20 cellular contexts compared by ENCODE assay signal in genomic region chr4:106366026-106366425, GRCh38. TPM values are rescaled to one million over a fixed set of nuclear protein-coding genes. Genes with fewer than 3 reads are reported as not detected.
A peak's percentile ranks its signal among the peaks of the same experiment; 100 is the strongest.
DNase-seq lines count a peak whose midpoint lies in the region; ATAC-seq, FAIRE-seq and TF ChIP-seq lines count a peak whose summit lies in the region.
"Had no signal": no experiment of that assay in that cellular context is flagged by ENCODE, and none has a peak within 500 bp of the region (broad histone marks: within the 10 kb centered on the region; RNA-seq: fewer than 3 reads in every experiment).

No MANE protein-coding gene starts in this region.

- H4K20me1 ChIP-seq in HepG2 (ENCODE audit: insufficient read depth, low read length), result no peaks in the 10 kb centered on the region

- DNase-seq in HepG2 (ENCODE audit: low spot score) (peak; percentile 3), right lobe of liver (no peak), cardiac fibroblast (ENCODE audit: low read depth in 2 of 2) (peak; percentile 45 to 81), kidney tubule cell (ENCODE audit: low spot score) (peak; percentile 56), body of pancreas (no peak)
- no peak for DNase-seq in activated CD4-positive, CD25-positive, alpha-beta regulatory T cell treated with anti-CD3 and anti-CD28 coated beads, Interleukin-2, amount 50 U/mL, for 72 hours
- DNase-seq: activated CD4-positive, alpha-beta T cell treated with anti-CD3 and anti-CD28 coated beads for 1 hour; activated naive CD4-positive, alpha-beta T cell; COR-L47; effector CD4-positive, alpha-beta T cell; H9; NCI-H1092 treated with DMSO at 0.1 percent for 48 hours; stimulated activated CD4-positive, alpha-beta T cell treated with anti-CD3 and anti-CD28 coated beads, Interleukin-4, amount 100 ng/mL, for 1 hour; T-helper 2 cell had no signal

- H3K36me3 ChIP-seq in HepG2 (replicated peaks in 1 of 2; ENCODE audit: control insufficient read depth in 1 of 2, insufficient read depth in 2 of 2, low read length in 2 of 2) (no peaks in the 10 kb centered on the region), right lobe of liver (no peaks in the 10 kb centered on the region), body of pancreas (replicated peaks in 1 of 2; ENCODE audit: insufficient read depth in 1 of 2, low read depth in 2 of 2) (no peaks in the 10 kb centered on the region)
- H3K36me3 ChIP-seq: tibial nerve had no signal

- H3K4me2 ChIP-seq in HepG2 (ENCODE audit: low read depth, low read length), result no peak overlapping the region

- POLR2A ChIA-PET in HepG2 (lab: Yijun Ruan, JAX), result interaction anchor here (0.9 to 1.8 kb wide), 5 partner anchors 16 to 108 kb away, joined by 3 to 7 read pairs (median 4); partner anchors contain the start of genes AIMP1 and TBCK

- H3K4me1 ChIP-seq in HepG2 (ENCODE audit: insufficient read depth, low read length) (peaks cover 19% of the 10 kb centered on the region), right lobe of liver (no peaks in the 10 kb centered on the region), body of pancreas (no peaks in the 10 kb centered on the region)

- TF ChIP-seq EP300 in HepG2 (IDR thresholded peaks at IDR 0.05; ENCODE audit: low read depth in 2 of 2, low read length in 2 of 2) (no peak), HepG2 (CRISPR knock-in tag; IDR thresholded peaks at IDR 0.05; ENCODE audit: borderline replicate concordance) (no peak)

- H3K27me3 ChIP-seq in HepG2 (ENCODE audit: control insufficient read depth in 1 of 2, insufficient read depth in 2 of 2, low read length in 2 of 2) (no peaks in the 10 kb centered on the region), right lobe of liver (peaks cover 0 to 2% of the 10 kb centered on the region in 2 donors), body of pancreas (no peaks in the 10 kb centered on the region)
- H3K27me3 ChIP-seq: tibial nerve had no signal

- H3K9me3 ChIP-seq in HepG2 (ENCODE audit: low read length) (no peaks in the 10 kb centered on the region), right lobe of liver (no peaks in the 10 kb centered on the region), body of pancreas (no peaks in the 10 kb centered on the region)
- H3K9me3 ChIP-seq: tibial nerve had no signal

- ATAC-seq in HepG2 (no peak), right lobe of liver (no peak), HG03097 (IDR thresholded peaks at IDR 0.05; ENCODE audit: low FRiP score, unreplicated experiment) (no peak), HG02571 (IDR thresholded peaks at IDR 0.05; ENCODE audit: unreplicated experiment) (no peak), body of pancreas (no peak)

- CTCF ChIA-PET in HepG2 (lab: Yijun Ruan, JAX; ENCODE audit: low intra/inter-chr PET ratio, low total read pairs), result no interaction called here

- in situ Hi-C loops in HepG2 (cut with HindIII; ENCODE audit: extremely low pct_ligation_motif_present, low pct_unique_long_range_greater_than_20kb), result loop anchor here (5.0 to 25.0 kb wide), 2 partner anchors 136 to 446 kb away; no protein-coding TSS in a partner anchor

- H3K79me2 ChIP-seq in HepG2 (ENCODE audit: insufficient read depth, low read length), result no peaks in the 10 kb centered on the region

- no TSS peak for BruUV-seq in HepG2 (replicated peaks; lab: Mats Ljungman, UMichigan)

- TF ChIP-seq POLR2A in HepG2 (IDR thresholded peaks at IDR 0.05; ENCODE audit: insufficient read depth in 1 of 2, low read depth in 2 of 2, low read length in 2 of 2) (no peak), right lobe of liver (IDR thresholded peaks at IDR 0.05) (no peak), body of pancreas (IDR thresholded peaks at IDR 0.05) (no peak)

- no peak for TF ChIP-seq RAD21 in HepG2 (CRISPR knock-in tag; IDR thresholded peaks at IDR 0.05)

- TF ChIP-seq CTCF in HepG2 (CRISPR knock-in tag; IDR thresholded peaks at IDR 0.05) (no peak), right lobe of liver (IDR thresholded peaks at IDR 0.05) (no peak), cardiac fibroblast (IDR thresholded peaks at IDR 0.05; ENCODE audit: low read depth, low read length) (no peak), body of pancreas (IDR thresholded peaks at IDR 0.05) (no peak)

- H3K4me3 ChIP-seq in HepG2 (replicated peaks in 1 of 3; ENCODE audit: insufficient read depth in 1 of 3, low read depth in 2 of 3, low read length in 3 of 3), result no peak overlapping the region
- H3K4me3 ChIP-seq in right lobe of liver, result no peak overlapping the region
- no peak overlapping the region for H3K4me3 ChIP-seq in cardiac fibroblast (replicated peaks in 1 of 2; ENCODE audit: low read depth in 2 of 2, low read length in 2 of 2)
- no peak overlapping the region for H3K4me3 ChIP-seq in body of pancreas
- H3K4me3 ChIP-seq: tibial nerve had no signal

- intact Hi-C loops in HepG2 (cut with micrococcal nuclease; ENCODE audit: unreplicated experiment), result loop anchor here (5.0 kb wide), 2 partner anchors 49 to 441 kb away; partner anchors contain the start of genes AIMP1 and TBCK
- intact Hi-C loops in right lobe of liver (cut with DNase I), result no loop called here
- intact Hi-C loops in body of pancreas (cut with DNase I), result no loop called here

- FAIRE-seq in HepG2 (lab: Jason Lieb, UNC), result no peak
- FAIRE-seq: frontal cortex, GM12891 had no signal

- no peak overlapping the region for H3K9ac ChIP-seq in HepG2 (ENCODE audit: insufficient read depth, low read depth, low read length)

- H3K27ac ChIP-seq in HepG2 (ENCODE audit: extremely low read length, insufficient read depth, low read length) (no peak overlapping the region), right lobe of liver (no peak overlapping the region), body of pancreas (no peak overlapping the region)

- no peak overlapping the region for H2AFZ ChIP-seq in HepG2 (ENCODE audit: low read length)

RNA-seq across cellular contexts. Expression of gene GIMD1, which starts 2.6 kb away (rescaled TPM):
- total RNA-seq in HepG2 (2016; rRNA removed; fragmentation: Illumina TruSeq; extraction: Trizol), result not detected in 2 replicates
- total RNA-seq in HepG2 (2016; cell fraction: cytosol; rRNA removed; fragmentation: Illumina TruSeq; extraction: Trizol; ENCODE audit: low read depth), result not detected in 2 replicates
- total RNA-seq in HepG2 (2016; cell fraction: insoluble cytoplasmic fraction; rRNA removed; fragmentation: Illumina TruSeq; extraction: Trizol), result not detected in 2 replicates
- not detected in 2 replicates for total RNA-seq in HepG2 (2016; cell fraction: membrane; rRNA removed; fragmentation: Illumina TruSeq; extraction: Trizol)
- not detected in 2 replicates for total RNA-seq in HepG2 (2016; cell fraction: nucleus; rRNA removed; fragmentation: Illumina TruSeq; extraction: Trizol)
- polyA plus RNA-seq in HepG2 (2011; rRNA removed), result not detected in 2 replicates
- not detected in 2 replicates for polyA plus RNA-seq in HepG2 (2011; cell fraction: cytosol; rRNA removed)
- not detected in 2 replicates for polyA plus RNA-seq in HepG2 (2011; cell fraction: nucleus; rRNA removed)
- polyA plus RNA-seq in HepG2 (2012), result not detected in 2 replicates
- not detected in 2 replicates for polyA plus RNA-seq in HepG2 (2016; cell fraction: cytosol; fragmentation: Illumina TruSeq; extraction: Trizol; ENCODE audit: low read depth)
- polyA plus RNA-seq in HepG2 (2016; cell fraction: insoluble cytoplasmic fraction; fragmentation: Illumina TruSeq; extraction: Trizol; ENCODE audit: low read depth), result not detected in 2 replicates
- not detected in 2 replicates for polyA plus RNA-seq in HepG2 (2016; cell fraction: membrane; fragmentation: Illumina TruSeq; extraction: Trizol; ENCODE audit: low read depth)
- polyA plus RNA-seq in HepG2 (2016; cell fraction: nucleus; fragmentation: Illumina TruSeq; extraction: Trizol; ENCODE audit: insufficient read depth, low read depth), result not detected in 2 replicates
- not detected in 2 replicates for polyA minus RNA-seq in HepG2 (2011; rRNA and poly(A)+ RNA removed; ENCODE audit: low replicate concordance)
- polyA minus RNA-seq in HepG2 (2011; cell fraction: cytosol; rRNA and poly(A)+ RNA removed), result not detected in 2 replicates
- not detected in 2 replicates for polyA minus RNA-seq in HepG2 (2011; cell fraction: nucleus; rRNA and poly(A)+ RNA removed)
- total RNA-seq in right lobe of liver, result not detected
- total RNA-seq in body of pancreas, result not detected
- total RNA-seq: frontal cortex, H9, lung microvascular endothelial cell, tibial nerve had no signal

RNA-seq across cellular contexts. Expression of gene AIMP1, which starts 49.7 kb away (rescaled TPM):
- total RNA-seq in HepG2 (2016; rRNA removed; fragmentation: Illumina TruSeq; extraction: Trizol) (82.9 and 116 TPM in 2 replicates), right lobe of liver (10 to 100 TPM; 15.0 to 21.2 (median 16.7) TPM), body of pancreas (10 to 100 TPM; 13.7 to 14.5 TPM)
- 30.5 and 34.0 TPM in 2 replicates for total RNA-seq in HepG2 (2016; cell fraction: cytosol; rRNA removed; fragmentation: Illumina TruSeq; extraction: Trizol; ENCODE audit: low read depth)
- 83.6 and 117 TPM in 2 replicates for total RNA-seq in HepG2 (2016; cell fraction: insoluble cytoplasmic fraction; rRNA removed; fragmentation: Illumina TruSeq; extraction: Trizol)
- total RNA-seq in HepG2 (2016; cell fraction: membrane; rRNA removed; fragmentation: Illumina TruSeq; extraction: Trizol), result 39.0 and 40.1 TPM in 2 replicates
- 44.3 and 52.5 TPM in 2 replicates for total RNA-seq in HepG2 (2016; cell fraction: nucleus; rRNA removed; fragmentation: Illumina TruSeq; extraction: Trizol)
- polyA plus RNA-seq in HepG2 (2011; rRNA removed), result 19.6 and 28.6 TPM in 2 replicates
- 10.4 and 14.9 TPM in 2 replicates for polyA plus RNA-seq in HepG2 (2011; cell fraction: cytosol; rRNA removed)
- 14.5 and 20.1 TPM in 2 replicates for polyA plus RNA-seq in HepG2 (2011; cell fraction: nucleus; rRNA removed)
- polyA plus RNA-seq in HepG2 (2012), result 51.2 and 79.1 TPM in 2 replicates
- polyA plus RNA-seq in HepG2 (2016; cell fraction: cytosol; fragmentation: Illumina TruSeq; extraction: Trizol; ENCODE audit: low read depth), result 20.3 and 22.2 TPM in 2 replicates
- 110 and 116 TPM in 2 replicates for polyA plus RNA-seq in HepG2 (2016; cell fraction: insoluble cytoplasmic fraction; fragmentation: Illumina TruSeq; extraction: Trizol; ENCODE audit: low read depth)
- 23.9 and 29.0 TPM in 2 replicates for polyA plus RNA-seq in HepG2 (2016; cell fraction: membrane; fragmentation: Illumina TruSeq; extraction: Trizol; ENCODE audit: low read depth)
- 92.7 and 105 TPM in 2 replicates for polyA plus RNA-seq in HepG2 (2016; cell fraction: nucleus; fragmentation: Illumina TruSeq; extraction: Trizol; ENCODE audit: insufficient read depth, low read depth)
- polyA minus RNA-seq in HepG2 (2011; rRNA and poly(A)+ RNA removed; ENCODE audit: low replicate concordance), result 2.7 and 3.9 TPM in 2 replicates
- polyA minus RNA-seq in HepG2 (2011; cell fraction: cytosol; rRNA and poly(A)+ RNA removed), result 10.7 and 11.9 TPM in 2 replicates
- polyA minus RNA-seq in HepG2 (2011; cell fraction: nucleus; rRNA and poly(A)+ RNA removed), result 20.3 and 25.0 TPM in 2 replicates

RNA-seq across cellular contexts. Expression of gene TBCK, which starts 50.0 kb away (rescaled TPM):
- total RNA-seq in HepG2 (2016; rRNA removed; fragmentation: Illumina TruSeq; extraction: Trizol), result 44.3 and 51.0 TPM in 2 replicates
- 51.6 and 59.0 TPM in 2 replicates for total RNA-seq in HepG2 (2016; cell fraction: cytosol; rRNA removed; fragmentation: Illumina TruSeq; extraction: Trizol; ENCODE audit: low read depth)
- 38.7 and 48.0 TPM in 2 replicates for total RNA-seq in HepG2 (2016; cell fraction: insoluble cytoplasmic fraction; rRNA removed; fragmentation: Illumina TruSeq; extraction: Trizol)
- 31.2 and 40.8 TPM in 2 replicates for total RNA-seq in HepG2 (2016; cell fraction: membrane; rRNA removed; fragmentation: Illumina TruSeq; extraction: Trizol)
- total RNA-seq in HepG2 (2016; cell fraction: nucleus; rRNA removed; fragmentation: Illumina TruSeq; extraction: Trizol), result 170 and 177 TPM in 2 replicates
- polyA plus RNA-seq in HepG2 (2011; rRNA removed), result 55.7 and 62.4 TPM in 2 replicates
- 20.1 and 25.7 TPM in 2 replicates for polyA plus RNA-seq in HepG2 (2011; cell fraction: cytosol; rRNA removed)
- polyA plus RNA-seq in HepG2 (2011; cell fraction: nucleus; rRNA removed), result 121 and 149 TPM in 2 replicates
- 24.7 and 32.0 TPM in 2 replicates for polyA plus RNA-seq in HepG2 (2012)
- 1.9 and 2.8 TPM in 2 replicates for polyA plus RNA-seq in HepG2 (2016; cell fraction: cytosol; fragmentation: Illumina TruSeq; extraction: Trizol; ENCODE audit: low read depth)
- 27.6 and 28.6 TPM in 2 replicates for polyA plus RNA-seq in HepG2 (2016; cell fraction: insoluble cytoplasmic fraction; fragmentation: Illumina TruSeq; extraction: Trizol; ENCODE audit: low read depth)
- polyA plus RNA-seq in HepG2 (2016; cell fraction: membrane; fragmentation: Illumina TruSeq; extraction: Trizol; ENCODE audit: low read depth), result 6.4 and 6.6 TPM in 2 replicates
- polyA plus RNA-seq in HepG2 (2016; cell fraction: nucleus; fragmentation: Illumina TruSeq; extraction: Trizol; ENCODE audit: insufficient read depth, low read depth), result 52.1 and 53.0 TPM in 2 replicates
- polyA minus RNA-seq in HepG2 (2011; rRNA and poly(A)+ RNA removed; ENCODE audit: low replicate concordance), result 16.3 and 149 TPM in 2 replicates
- 25.6 and 32.7 TPM in 2 replicates for polyA minus RNA-seq in HepG2 (2011; cell fraction: cytosol; rRNA and poly(A)+ RNA removed)
- 587 and 688 TPM in 2 replicates for polyA minus RNA-seq in HepG2 (2011; cell fraction: nucleus; rRNA and poly(A)+ RNA removed)
- total RNA-seq in right lobe of liver, result 10 to 100 TPM; 15.1 to 20.1 (median 16.8) TPM
- 10 to 100 TPM; 24.7 to 28.5 TPM for total RNA-seq in body of pancreas

Comparison
In these comparisons a context has a peak if more than half of its experiments do, and no peak if none do; other contexts are left out.
1. DNase-seq: peak in HepG2 (single experiment), cardiac fibroblast (2 of 2) and kidney tubule cell (single experiment); none in right lobe of liver (0 of 3), body of pancreas (0 of 4) and activated CD4-positive, CD25-positive, alpha-beta regulatory T cell treated with anti-CD3 and anti-CD28 coated beads, Interleukin-2, amount 50 U/mL, for 72 hours (single experiment).